1 cellular context compared by ENCODE assay signal in genomic region chr3:15637131-15637951, GRCh38.
TF ChIP-seq lines count a peak whose summit lies in the region.

No MANE protein-coding gene starts in this region.

TF ChIP-seq in GM12878, 131 proteins besides CTCF, POLR2A, EP300 and RAD21 (continued from another document):
- no peak for TF ChIP-seq PRDM15 (CRISPR knock-in tag; IDR thresholded peaks at IDR 0.05)
